Comparison of ENCODE assay signal across 1 cellular context in the genomic region with DNA sequence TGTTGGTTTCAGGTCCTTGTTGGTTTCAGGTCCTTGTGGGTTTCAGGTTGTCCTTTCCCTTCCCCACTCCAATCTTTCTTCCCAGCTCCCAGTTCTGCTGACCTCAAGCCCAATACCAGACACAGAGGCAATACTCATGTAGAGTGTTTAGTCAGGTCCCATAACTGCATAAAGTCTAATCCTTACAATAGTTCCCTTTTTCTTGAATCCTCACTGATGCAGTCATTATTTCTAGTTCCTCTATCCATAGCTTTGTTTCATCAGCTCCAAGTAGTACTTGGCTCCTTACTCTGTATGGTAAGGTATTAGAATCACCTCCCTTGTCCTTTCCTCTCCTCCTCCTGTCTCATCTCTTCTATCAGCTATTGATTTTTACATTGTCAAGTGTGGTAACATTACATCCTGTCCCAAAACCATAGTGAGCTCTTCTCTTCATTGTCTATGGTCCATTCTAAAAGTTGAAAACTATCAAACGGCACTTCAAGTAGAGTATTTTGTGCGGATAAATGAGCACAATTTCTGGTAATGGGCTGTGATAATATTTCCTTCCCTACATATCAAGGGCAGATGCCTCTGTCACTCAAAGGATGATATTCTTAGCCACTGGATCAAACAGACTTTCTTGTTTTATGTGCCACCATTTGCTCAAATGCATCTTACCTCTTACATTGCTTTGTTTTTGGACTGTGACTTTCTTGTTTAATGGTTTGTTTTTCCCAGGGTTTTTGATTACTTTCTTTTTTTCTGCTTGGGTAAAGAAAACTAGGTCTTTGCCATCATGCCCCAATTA.
TF ChIP-seq lines count a peak whose summit lies in the region.

No MANE protein-coding gene starts in this region.

TF ChIP-seq in HepG2, 621 proteins besides CTCF, POLR2A, EP300 and RAD21:
- TF ChIP-seq AHR (CRISPR knock-in tag; IDR thresholded peaks at IDR 0.05) = no peak
- no peak for TF ChIP-seq SALL1 (CRISPR knock-in tag; IDR thresholded peaks at IDR 0.05)
- no peak for TF ChIP-seq ZNF883 (CRISPR knock-in tag; IDR thresholded peaks at IDR 0.05; ENCODE audit: not compliant biosample characterization)
- no peak for TF ChIP-seq ZNF788 (CRISPR knock-in tag; IDR thresholded peaks at IDR 0.05; ENCODE audit: borderline replicate concordance)
- TF ChIP-seq, protein P1, sequence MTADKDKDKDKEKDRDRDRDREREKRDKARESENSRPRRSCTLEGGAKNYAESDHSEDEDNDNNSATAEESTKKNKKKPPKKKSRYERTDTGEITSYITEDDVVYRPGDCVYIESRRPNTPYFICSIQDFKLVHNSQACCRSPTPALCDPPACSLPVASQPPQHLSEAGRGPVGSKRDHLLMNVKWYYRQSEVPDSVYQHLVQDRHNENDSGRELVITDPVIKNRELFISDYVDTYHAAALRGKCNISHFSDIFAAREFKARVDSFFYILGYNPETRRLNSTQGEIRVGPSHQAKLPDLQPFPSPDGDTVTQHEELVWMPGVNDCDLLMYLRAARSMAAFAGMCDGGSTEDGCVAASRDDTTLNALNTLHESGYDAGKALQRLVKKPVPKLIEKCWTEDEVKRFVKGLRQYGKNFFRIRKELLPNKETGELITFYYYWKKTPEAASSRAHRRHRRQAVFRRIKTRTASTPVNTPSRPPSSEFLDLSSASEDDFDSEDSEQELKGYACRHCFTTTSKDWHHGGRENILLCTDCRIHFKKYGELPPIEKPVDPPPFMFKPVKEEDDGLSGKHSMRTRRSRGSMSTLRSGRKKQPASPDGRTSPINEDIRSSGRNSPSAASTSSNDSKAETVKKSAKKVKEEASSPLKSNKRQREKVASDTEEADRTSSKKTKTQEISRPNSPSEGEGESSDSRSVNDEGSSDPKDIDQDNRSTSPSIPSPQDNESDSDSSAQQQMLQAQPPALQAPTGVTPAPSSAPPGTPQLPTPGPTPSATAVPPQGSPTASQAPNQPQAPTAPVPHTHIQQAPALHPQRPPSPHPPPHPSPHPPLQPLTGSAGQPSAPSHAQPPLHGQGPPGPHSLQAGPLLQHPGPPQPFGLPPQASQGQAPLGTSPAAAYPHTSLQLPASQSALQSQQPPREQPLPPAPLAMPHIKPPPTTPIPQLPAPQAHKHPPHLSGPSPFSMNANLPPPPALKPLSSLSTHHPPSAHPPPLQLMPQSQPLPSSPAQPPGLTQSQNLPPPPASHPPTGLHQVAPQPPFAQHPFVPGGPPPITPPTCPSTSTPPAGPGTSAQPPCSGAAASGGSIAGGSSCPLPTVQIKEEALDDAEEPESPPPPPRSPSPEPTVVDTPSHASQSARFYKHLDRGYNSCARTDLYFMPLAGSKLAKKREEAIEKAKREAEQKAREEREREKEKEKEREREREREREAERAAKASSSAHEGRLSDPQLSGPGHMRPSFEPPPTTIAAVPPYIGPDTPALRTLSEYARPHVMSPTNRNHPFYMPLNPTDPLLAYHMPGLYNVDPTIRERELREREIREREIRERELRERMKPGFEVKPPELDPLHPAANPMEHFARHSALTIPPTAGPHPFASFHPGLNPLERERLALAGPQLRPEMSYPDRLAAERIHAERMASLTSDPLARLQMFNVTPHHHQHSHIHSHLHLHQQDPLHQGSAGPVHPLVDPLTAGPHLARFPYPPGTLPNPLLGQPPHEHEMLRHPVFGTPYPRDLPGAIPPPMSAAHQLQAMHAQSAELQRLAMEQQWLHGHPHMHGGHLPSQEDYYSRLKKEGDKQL (CRISPR knock-in tag; IDR thresholded peaks at IDR 0.05; ENCODE audit: low read depth) = no peak
- TF ChIP-seq NBN (conservative IDR thresholded peaks at IDR 0.05) = no peak
- TF ChIP-seq HNRNPK (IDR thresholded peaks at IDR 0.05; ENCODE audit: low read depth, low read length, poor library complexity, severe bottlenecking) = no peak
- no peak for TF ChIP-seq ZNF672 (CRISPR knock-in tag; IDR thresholded peaks at IDR 0.05)
- no peak for TF ChIP-seq ZNF567 (CRISPR knock-in tag; IDR thresholded peaks at IDR 0.05; ENCODE audit: borderline replicate concordance)
- no peak for TF ChIP-seq ZNF562 (CRISPR knock-in tag; IDR thresholded peaks at IDR 0.05; ENCODE audit: borderline replicate concordance)
- TF ChIP-seq FLYWCH1 (CRISPR knock-in tag; IDR thresholded peaks at IDR 0.05) = no peak
- TF ChIP-seq FOXA1 (IDR thresholded peaks at IDR 0.05) = no peak
- TF ChIP-seq FOXA1 (CRISPR knock-in tag; IDR thresholded peaks at IDR 0.05) = no peak
